Comparison of ENCODE assay signal across 17 cellular contexts in genomic region chr18:3692113-3692621, GRCh38.
A peak's percentile ranks its signal among the peaks of the same experiment; 100 is the strongest.
DNase-seq lines count a peak whose midpoint lies in the region; FAIRE-seq and TF ChIP-seq lines count a peak whose summit lies in the region.
"Had no signal": no experiment of that assay in that cellular context is flagged by ENCODE, and none has a peak within 500 bp of the region (broad histone marks: within the 10 kb centered on the region; RNA-seq: fewer than 3 reads in every experiment).

No MANE protein-coding gene starts in this region.

- WGBS in suprapubic skin = 89% methylated on average over 2 of the region's 2 CpGs

- peak; percentile 39 for FAIRE-seq in kidney (lab: Jason Lieb, UNC)

- H3K4me3 ChIP-seq in LNCaP clone FGC (ENCODE audit: low read depth, low read length) = no peak overlapping the region
- no peak overlapping the region for H3K4me3 ChIP-seq in kidney (ENCODE audit: low read length in 2 of 2)
- no peak overlapping the region for H3K4me3 ChIP-seq in suprapubic skin
- H3K4me3 ChIP-seq: BLaER1 treated with 17β-estradiol and CSF1 and Interleukin-3, amounts not matched to agents 10 nM and 100 nM; thoracic aorta had no signal

- no peaks in the 10 kb centered on the region for H3K27me3 ChIP-seq in suprapubic skin
- H3K27me3 ChIP-seq: BLaER1 treated with 17β-estradiol and CSF1 and Interleukin-3, amounts not matched to agents 10 nM and 100 nM had no signal

- no peak for TF ChIP-seq POLR2A in suprapubic skin (IDR thresholded peaks at IDR 0.05)

- H3K9me3 ChIP-seq in kidney (ENCODE audit: control insufficient read depth in 1 of 2, low read length in 2 of 2) (no peaks in the 10 kb centered on the region), suprapubic skin (no peaks in the 10 kb centered on the region)
- H3K9me3 ChIP-seq: thoracic aorta had no signal

- TF ChIP-seq CTCF in LNCaP clone FGC (IDR thresholded peaks at IDR 0.05; ENCODE audit: control insufficient read depth, extremely low read depth, insufficient read depth) (no peak), kidney (IDR thresholded peaks at IDR 0.05; ENCODE audit: borderline replicate concordance, extremely low read depth, insufficient read depth) (no peak), suprapubic skin (IDR thresholded peaks at IDR 0.05) (no peak)

- intact Hi-C loops in kidney (cut with DNase I) = no loop called here

- H3K4me1 ChIP-seq in kidney (ENCODE audit: control insufficient read depth in 1 of 2, insufficient read depth in 1 of 2, low read depth in 1 of 2, low read length in 2 of 2) (peaks cover 2 to 7% of the 10 kb centered on the region in 2 donors), suprapubic skin (no peaks in the 10 kb centered on the region)

- no peaks in the 10 kb centered on the region for H3K36me3 ChIP-seq in kidney (ENCODE audit: control insufficient read depth in 1 of 2, insufficient read depth in 2 of 2, low read length in 2 of 2)
- no peaks in the 10 kb centered on the region for H3K36me3 ChIP-seq in suprapubic skin
- H3K36me3 ChIP-seq: BLaER1 treated with 17β-estradiol and CSF1 and Interleukin-3, amounts not matched to agents 10 nM and 100 nM; thoracic aorta had no signal

- DNase-seq in LNCaP clone FGC (ENCODE audit: low read depth) (peak; percentile 65), NCI-H2196 treated with DMSO at 0.1 percent for 48 hours (lab: John Stamatoyannopoulos, UW; ENCODE audit: unreplicated experiment) (peak; percentile 97), kidney (no peak), superior temporal gyrus (ENCODE audit: extremely low spot score) (peak; percentile 7), T-helper 1 cell (no peak), suprapubic skin (ENCODE audit: low spot score in 2 of 2) (no peak), GF-D8 (lab: John Stamatoyannopoulos, UW) (no peak)
- DNase-seq: activated CD4-positive, CD25-positive, alpha-beta regulatory T cell; amygdala; central memory CD4-positive, alpha-beta T cell; effector CD8-positive, alpha-beta T cell; KBM-7; NCI-H1048; stimulated activated CD4-positive, alpha-beta T cell treated with anti-CD3 and anti-CD28 coated beads, Interleukin-4, amount 100 ng/mL, for 1 hour had no signal

- H3K9ac ChIP-seq in kidney (ENCODE audit: low read length in 2 of 2) = no peak overlapping the region
- H3K9ac ChIP-seq: BLaER1 treated with 17β-estradiol and CSF1 and Interleukin-3, amounts not matched to agents 10 nM and 100 nM had no signal

- TF ChIP-seq EP300 in suprapubic skin (IDR thresholded peaks at IDR 0.05) = no peak

- H3K27ac ChIP-seq in kidney (ENCODE audit: low read depth in 2 of 2, low read length in 2 of 2) (peak overlapping the region; percentile 15 to 78), suprapubic skin (no peak overlapping the region)
- H3K27ac ChIP-seq: BLaER1 treated with 17β-estradiol and CSF1 and Interleukin-3, amounts not matched to agents 10 nM and 100 nM; HL-60; thoracic aorta had no signal

Comparison
In these comparisons a context has a peak if more than half of its experiments do, and no peak if none do; other contexts are left out.
1. DNase-seq: peak in LNCaP clone FGC (single experiment), NCI-H2196 treated with DMSO at 0.1 percent for 48 hours (single experiment) and superior temporal gyrus (single experiment); none in kidney (single experiment), T-helper 1 cell (0 of 5), suprapubic skin (0 of 2) and GF-D8 (single experiment).